ENCODE assay signal across 11 cellular contexts in genomic region chr17:45136846-45137560, GRCh38. TPM values are rescaled to one million over a fixed set of nuclear protein-coding genes. Genes with fewer than 3 reads are reported as not detected.
DNase-seq lines count a peak whose midpoint lies in the region; ATAC-seq, FAIRE-seq and TF ChIP-seq lines count a peak whose summit lies in the region.
"Had no signal": no experiment of that assay in that cellular context is flagged by ENCODE, and none has a peak within 500 bp of the region (broad histone marks: within the 10 kb centered on the region; RNA-seq: fewer than 3 reads in every experiment).

No MANE protein-coding gene starts in this region.

- H3K9me3 Mint-ChIP-seq in CD4-positive, CD25-positive, alpha-beta regulatory T cell = peaks cover 0 to 1% (median 0%) of the 10 kb centered on the region in 7 donors
- H3K9me3 Mint-ChIP-seq in central memory CD8-positive, alpha-beta T cell = no peaks in the 10 kb centered on the region
- peaks cover 2% of the 10 kb centered on the region for H3K9me3 Mint-ChIP-seq in nephron

- H3K36me3 ChIP-seq in CD4-positive, CD25-positive, alpha-beta regulatory T cell (ENCODE audit: control insufficient read depth, insufficient read depth, low read length) = no peaks in the 10 kb centered on the region

- H3K27ac Mint-ChIP-seq in CD4-positive, CD25-positive, alpha-beta regulatory T cell = peak overlapping the region in 2 of 3 donors; percentile 73 to 81
- H3K27ac Mint-ChIP-seq in central memory CD8-positive, alpha-beta T cell (ENCODE audit: low read depth) = no peak overlapping the region
- H3K27ac Mint-ChIP-seq in nephron = no peak overlapping the region

- no peak for DNase-seq in CD4-positive, CD25-positive, alpha-beta regulatory T cell
- DNase-seq in HTR-8/SVneo (ENCODE audit: insufficient read length, low spot score) (no peak), OCI-M2 (lab: John Stamatoyannopoulos, UW; ENCODE audit: unreplicated experiment) (no peak)
- DNase-seq in central memory CD8-positive, alpha-beta T cell (ENCODE audit: low spot score in 2 of 2) = no peak
- DNase-seq in stimulated activated CD4-positive, alpha-beta T cell treated with anti-CD3 and anti-CD28 coated beads, Interleukin-4, amount 100 ng/mL, for 4 hours = no peak
- DNase-seq: NCI-H1092; stimulated activated CD4-positive, alpha-beta T cell treated with anti-CD3 and anti-CD28 coated beads, Interleukin-2, amount 100 ng/mL, for 48 hours; stomach had no signal

- H3K27me3 ChIP-seq in CD4-positive, CD25-positive, alpha-beta regulatory T cell (ENCODE audit: control insufficient read depth, insufficient read depth, low read length) = no peaks in the 10 kb centered on the region
- H3K27me3 ChIP-seq: stomach had no signal

- no peak for ATAC-seq in CD4-positive, CD25-positive, alpha-beta regulatory T cell (ENCODE audit: low read depth in 2 of 2)
- ATAC-seq in central memory CD8-positive, alpha-beta T cell (replicated peaks; ENCODE audit: extremely low read depth, poor library complexity, severe bottlenecking) = no peak
- no peak for ATAC-seq in GM21423 (IDR thresholded peaks at IDR 0.05; ENCODE audit: unreplicated experiment)

- H3K9me3 ChIP-seq in CD4-positive, CD25-positive, alpha-beta regulatory T cell (ENCODE audit: control insufficient read depth in 2 of 2, low read length in 2 of 2) = no peaks in the 10 kb centered on the region
- H3K9me3 ChIP-seq: stomach had no signal

- no peak overlapping the region for H3K4me3 ChIP-seq in CD4-positive, CD25-positive, alpha-beta regulatory T cell (ENCODE audit: low read depth, low read length)

- H3K4me1 Mint-ChIP-seq in CD4-positive, CD25-positive, alpha-beta regulatory T cell = peaks cover 6 to 38% (median 18%) of the 10 kb centered on the region in 4 donors
- peaks cover 24% of the 10 kb centered on the region for H3K4me1 Mint-ChIP-seq in central memory CD8-positive, alpha-beta T cell
- peaks cover 11% of the 10 kb centered on the region for H3K4me1 Mint-ChIP-seq in nephron

- H3K27ac ChIP-seq in CD4-positive, CD25-positive, alpha-beta regulatory T cell (ENCODE audit: insufficient read depth, low read length, poor library complexity, severe bottlenecking) = no peak overlapping the region

- H3K27me3 Mint-ChIP-seq in CD4-positive, CD25-positive, alpha-beta regulatory T cell = peaks cover 10% of the 10 kb centered on the region
- no peaks in the 10 kb centered on the region for H3K27me3 Mint-ChIP-seq in central memory CD8-positive, alpha-beta T cell
- no peaks in the 10 kb centered on the region for H3K27me3 Mint-ChIP-seq in nephron (ENCODE audit: low read depth)

- H3K4me3 Mint-ChIP-seq in CD4-positive, CD25-positive, alpha-beta regulatory T cell = peak overlapping the region in 3 of 4 donors; percentile 91 to 97 (median 91)
- H3K4me3 Mint-ChIP-seq in central memory CD8-positive, alpha-beta T cell = peak overlapping the region; percentile 85
- peak overlapping the region; percentile 36 to 83 (median 77) for H3K4me3 Mint-ChIP-seq in nephron

- peaks cover 16% of the 10 kb centered on the region for H3K4me1 ChIP-seq in CD4-positive, CD25-positive, alpha-beta regulatory T cell (ENCODE audit: control insufficient read depth, insufficient read depth, low read length, poor library complexity, severe bottlenecking)

- FAIRE-seq in HTR-8/SVneo (lab: Jason Lieb, UNC) = peak; percentile 64
- FAIRE-seq: D721Med had no signal

- TF ChIP-seq CTCF in nephron (IDR thresholded peaks at IDR 0.05; ENCODE audit: unreplicated experiment in 3 of 3) = no peak

- H3K36me3 Mint-ChIP-seq in CD4-positive, CD25-positive, alpha-beta regulatory T cell = no peaks in the 10 kb centered on the region
- H3K36me3 Mint-ChIP-seq in central memory CD8-positive, alpha-beta T cell (ENCODE audit: insufficient read depth) = peaks cover 7% of the 10 kb centered on the region
- H3K36me3 Mint-ChIP-seq in nephron (ENCODE audit: low read depth) = no peaks in the 10 kb centered on the region

RNA-seq across cellular contexts. Expression of gene ACBD4, which starts 1.5 kb away (rescaled TPM):
- total RNA-seq in CD4-positive, CD25-positive, alpha-beta regulatory T cell = 23.6 TPM
- 10 to 100 TPM; 13.8 to 17.9 (median 15.0) TPM for polyA plus RNA-seq in CD4-positive, CD25-positive, alpha-beta regulatory T cell

RNA-seq across cellular contexts. Expression of gene PLCD3, which starts 4.7 kb away (rescaled TPM):
- 5.5 TPM for total RNA-seq in CD4-positive, CD25-positive, alpha-beta regulatory T cell
- polyA plus RNA-seq in CD4-positive, CD25-positive, alpha-beta regulatory T cell = 1 to 10 TPM in 1 of 4 donors, under 1 TPM in 3; 0.15 to 1.5 (median 0.42) TPM

RNA-seq across cellular contexts. Expression of gene HEXIM1, which starts 11.3 kb away (rescaled TPM):
- 88.0 TPM for total RNA-seq in CD4-positive, CD25-positive, alpha-beta regulatory T cell
- polyA plus RNA-seq in CD4-positive, CD25-positive, alpha-beta regulatory T cell = 1 to 10 TPM; 5.9 to 8.0 (median 6.1) TPM

RNA-seq across cellular contexts. Expression of gene HEXIM2, which starts 24.7 kb away (rescaled TPM):
- total RNA-seq in CD4-positive, CD25-positive, alpha-beta regulatory T cell = 3.6 TPM
- polyA plus RNA-seq in CD4-positive, CD25-positive, alpha-beta regulatory T cell = 1 to 10 TPM; 1.9 to 4.1 (median 2.4) TPM

Comparison
In these comparisons a context has a peak if more than half of its experiments do, and no peak if none do; other contexts are left out.
1. H3K27ac Mint-ChIP-seq: peak in CD4-positive, CD25-positive, alpha-beta regulatory T cell (2 of 3); none in central memory CD8-positive, alpha-beta T cell (single experiment) and nephron (0 of 3).
2. Peak in every context shown above with its lines, with median percentiles within 50 percentile points of each other: H3K4me3 Mint-ChIP-seq.